27 cellular contexts compared by ENCODE assay signal in the genomic region with DNA sequence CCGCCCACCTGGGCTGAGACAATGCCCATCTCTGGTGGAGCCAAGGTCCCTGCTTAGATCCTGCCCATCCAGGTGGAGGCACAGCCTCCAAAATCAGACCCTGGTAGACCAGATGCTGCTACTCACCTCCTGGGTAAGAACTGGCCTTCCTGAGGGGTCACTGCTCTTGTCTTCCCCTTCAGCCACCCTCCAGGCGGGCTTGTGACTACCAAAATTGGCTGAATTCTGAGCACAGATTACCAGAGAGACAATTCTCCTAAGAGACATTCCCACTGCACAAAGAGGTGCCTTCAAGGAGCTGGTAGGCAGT. TPM values are rescaled to one million over a fixed set of nuclear protein-coding genes. Genes with fewer than 3 reads are reported as not detected.
"Had no signal": no experiment of that assay in that cellular context is flagged by ENCODE, and none has a peak within 500 bp of the region (broad histone marks: within the 10 kb centered on the region; RNA-seq: fewer than 3 reads in every experiment).

No MANE protein-coding gene starts in this region.

- H3K27me3 Mint-ChIP-seq: activated naive CD4-positive, alpha-beta T cell treated with anti-CD3 and anti-CD28 coated beads, Interleukin-2, amount 10 ng/mL, durations not matched to agents 7 days and 5 days; activated naive CD8-positive, alpha-beta T cell treated with anti-CD3 and anti-CD28 coated beads, Interleukin-2, amount 10 ng/mL, durations not matched to agents 7 days and 5 days; dendritic cell treated with granulocyte-macrophage colony-stimulating factor and Interleukin-4, amounts not matched to agents 40 ng/mL and 50 ng/mL, for 4 days had no signal

- H3K36me3 ChIP-seq: transverse colon, WERI-Rb-1 had no signal

- H3K36me3 Mint-ChIP-seq: activated CD4-positive, alpha-beta memory T cell treated with anti-CD3 and anti-CD28 coated beads for 36 hours; activated naive CD4-positive, alpha-beta T cell treated with anti-CD3 and anti-CD28 coated beads, Interleukin-2, amount 10 ng/mL, durations not matched to agents 7 days and 5 days; activated naive CD8-positive, alpha-beta T cell treated with anti-CD3 and anti-CD28 coated beads, Interleukin-2, amount 10 ng/mL, durations not matched to agents 7 days and 5 days had no signal

- H3K9me3 Mint-ChIP-seq: activated CD4-positive, alpha-beta memory T cell treated with anti-CD3 and anti-CD28 coated beads for 36 hours; activated CD4-positive, alpha-beta T cell treated with anti-CD3 and anti-CD28 coated beads, Interleukin-2, amount 10 ng/mL, durations not matched to agents 24 days and 14 days; activated naive CD4-positive, alpha-beta T cell treated with anti-CD3 and anti-CD28 coated beads, Interleukin-2, amount 10 ng/mL, durations not matched to agents 7 days and 5 days; activated naive CD8-positive, alpha-beta T cell treated with anti-CD3 and anti-CD28 coated beads, Interleukin-2, amount 10 ng/mL, durations not matched to agents 7 days and 5 days; activated T-cell treated with anti-CD3 and anti-CD28 coated beads, Interleukin-2, amount 50 U/mL, for 24 hours; dendritic cell treated with granulocyte-macrophage colony-stimulating factor and Interleukin-4, amounts not matched to agents 40 ng/mL and 50 ng/mL, for 4 days; endodermal cell; T-helper 1 cell treated with Interleukin-12 subunit alpha and Interleukin-12 subunit beta and Interleukin-4 antibody, amounts not matched to agents 30 μg/mL and 1 μg/mL, for 36 hours had no signal

- H3K4me1 Mint-ChIP-seq: activated CD4-positive, alpha-beta T cell treated with anti-CD3 and anti-CD28 coated beads, Interleukin-2, amount 10 ng/mL, durations not matched to agents 24 days and 14 days; activated naive CD4-positive, alpha-beta T cell treated with anti-CD3 and anti-CD28 coated beads, Interleukin-2, amount 10 ng/mL, durations not matched to agents 7 days and 5 days; activated naive CD8-positive, alpha-beta T cell treated with anti-CD3 and anti-CD28 coated beads, Interleukin-2, amount 10 ng/mL, durations not matched to agents 7 days and 5 days; endodermal cell; naive thymus-derived CD4-positive, alpha-beta T cell had no signal

- H3K9me3 ChIP-seq: esophagus squamous epithelium, left ventricle myocardium inferior, spleen, transverse colon had no signal

- H3K27ac Mint-ChIP-seq: activated CD4-positive, alpha-beta memory T cell treated with anti-CD3 and anti-CD28 coated beads for 36 hours; activated CD4-positive, alpha-beta T cell treated with anti-CD3 and anti-CD28 coated beads, Interleukin-2, amount 10 ng/mL, durations not matched to agents 24 days and 14 days; activated naive CD4-positive, alpha-beta T cell treated with anti-CD3 and anti-CD28 coated beads, Interleukin-2, amount 10 ng/mL, durations not matched to agents 7 days and 5 days; activated naive CD8-positive, alpha-beta T cell treated with anti-CD3 and anti-CD28 coated beads, Interleukin-2, amount 10 ng/mL, durations not matched to agents 7 days and 5 days; activated T-cell treated with anti-CD3 and anti-CD28 coated beads, Interleukin-2, amount 50 U/mL, for 24 hours; dendritic cell treated with granulocyte-macrophage colony-stimulating factor and Interleukin-4, amounts not matched to agents 40 ng/mL and 50 ng/mL, for 4 days; endodermal cell; naive thymus-derived CD4-positive, alpha-beta T cell; T-helper 1 cell treated with Interleukin-12 subunit alpha and Interleukin-12 subunit beta and Interleukin-4 antibody, amounts not matched to agents 30 μg/mL and 1 μg/mL, for 36 hours had no signal

- ATAC-seq: activated CD4-positive, CD25-positive, alpha-beta regulatory T cell treated with anti-CD3 and anti-CD28 coated beads, Interleukin-2, amount 50 U/mL, for 24 hours; naive thymus-derived CD4-positive, alpha-beta T cell; right cardiac atrium had no signal

- H3K4me3 Mint-ChIP-seq: activated CD4-positive, alpha-beta memory T cell treated with anti-CD3 and anti-CD28 coated beads for 36 hours; activated CD4-positive, alpha-beta T cell treated with anti-CD3 and anti-CD28 coated beads, Interleukin-2, amount 10 ng/mL, durations not matched to agents 24 days and 14 days; activated naive CD4-positive, alpha-beta T cell treated with anti-CD3 and anti-CD28 coated beads, Interleukin-2, amount 10 ng/mL, durations not matched to agents 7 days and 5 days; activated naive CD8-positive, alpha-beta T cell treated with anti-CD3 and anti-CD28 coated beads, Interleukin-2, amount 10 ng/mL, durations not matched to agents 7 days and 5 days; activated T-cell treated with anti-CD3 and anti-CD28 coated beads, Interleukin-2, amount 50 U/mL, for 24 hours; dendritic cell treated with granulocyte-macrophage colony-stimulating factor and Interleukin-4, amounts not matched to agents 40 ng/mL and 50 ng/mL, for 4 days; endodermal cell; naive thymus-derived CD4-positive, alpha-beta T cell; neural crest cell; T-helper 1 cell treated with Interleukin-12 subunit alpha and Interleukin-12 subunit beta and Interleukin-4 antibody, amounts not matched to agents 30 μg/mL and 1 μg/mL, for 36 hours had no signal

- DNase-seq: activated CD4-positive, alpha-beta memory T cell treated with anti-CD3 and anti-CD28 coated beads for 36 hours; activated CD4-positive, alpha-beta T cell treated with anti-CD3 and anti-CD28 coated beads, Interleukin-2, amount 10 ng/mL, durations not matched to agents 24 days and 14 days; activated CD8-positive, alpha-beta memory T cell treated with anti-CD3 and anti-CD28 coated beads, Interleukin-2, amount 50 U/mL, for 48 hours; activated gamma-delta T cell; activated naive CD4-positive, alpha-beta T cell treated with anti-CD3 and anti-CD28 coated beads, Interleukin-2, amount 10 ng/mL, durations not matched to agents 7 days and 5 days; activated naive CD8-positive, alpha-beta T cell treated with anti-CD3 and anti-CD28 coated beads, Interleukin-2, amount 10 ng/mL, durations not matched to agents 7 days and 5 days; activated T-cell treated with anti-CD3 and anti-CD28 coated beads, Interleukin-2, amount 50 U/mL, for 24 hours; amniotic stem cell; central memory CD4-positive, alpha-beta T cell; esophagus squamous epithelium; left ventricle myocardium inferior; midbrain; naive thymus-derived CD4-positive, alpha-beta T cell; occipital lobe; right cardiac atrium; spleen; stimulated activated naive CD4-positive, alpha-beta T cell; T1000; transverse colon; WERI-Rb-1 had no signal

- H3K27ac ChIP-seq: hepatocyte, left ventricle myocardium inferior, transverse colon, WERI-Rb-1 had no signal

- H3K27me3 ChIP-seq: hepatocyte, spleen, transverse colon had no signal

- H3K4me3 ChIP-seq: esophagus squamous epithelium, hepatocyte, left ventricle myocardium inferior, lung, spleen, transverse colon had no signal

RNA-seq across cellular contexts. Expression of a gene that starts 10.9 kb away (rescaled TPM):
- total RNA-seq: activated CD4-positive, alpha-beta memory T cell treated with anti-CD3 and anti-CD28 coated beads for 36 hours; activated CD4-positive, alpha-beta T cell treated with anti-CD3 and anti-CD28 coated beads, Interleukin-2, amount 10 ng/mL, durations not matched to agents 24 days and 14 days had no signal
